Comparison of ENCODE assay signal across 8 cellular contexts in the genomic region with DNA sequence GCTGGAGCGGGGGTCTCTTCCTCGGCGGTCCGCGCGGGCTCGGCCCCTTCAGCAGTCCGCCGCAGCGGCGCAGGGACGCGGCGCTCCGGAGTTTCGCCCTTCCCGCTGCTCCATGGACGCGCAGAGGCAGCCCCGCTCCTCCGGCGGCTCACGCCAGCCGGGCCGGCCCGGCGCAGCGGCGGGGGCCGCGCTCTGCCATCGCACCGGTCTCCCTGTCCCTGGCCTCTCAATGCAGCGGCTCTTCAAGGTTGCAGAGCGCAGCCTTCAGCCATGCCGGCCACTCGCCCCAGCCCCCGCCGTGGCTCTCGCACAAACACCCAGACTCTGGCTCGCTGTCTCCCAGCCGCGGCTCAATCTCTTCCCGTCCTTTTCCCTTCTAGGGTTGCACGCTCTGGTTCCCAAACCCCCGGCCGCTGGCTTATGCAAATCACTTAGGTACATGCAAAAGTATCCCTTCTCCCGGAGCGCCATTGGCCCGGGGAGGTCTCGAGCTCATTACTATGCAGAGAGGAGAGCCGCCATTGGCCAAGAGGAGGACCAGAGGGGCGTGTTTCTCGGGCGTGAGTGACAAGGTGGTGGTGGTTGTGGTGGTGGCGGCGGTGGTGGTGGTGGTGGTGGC. TPM values are rescaled to one million over a fixed set of nuclear protein-coding genes. Genes with fewer than 3 reads are reported as not detected.
DNase-seq lines count a peak whose midpoint lies in the region; ATAC-seq and TF ChIP-seq lines count a peak whose summit lies in the region.

A gene with protein sequence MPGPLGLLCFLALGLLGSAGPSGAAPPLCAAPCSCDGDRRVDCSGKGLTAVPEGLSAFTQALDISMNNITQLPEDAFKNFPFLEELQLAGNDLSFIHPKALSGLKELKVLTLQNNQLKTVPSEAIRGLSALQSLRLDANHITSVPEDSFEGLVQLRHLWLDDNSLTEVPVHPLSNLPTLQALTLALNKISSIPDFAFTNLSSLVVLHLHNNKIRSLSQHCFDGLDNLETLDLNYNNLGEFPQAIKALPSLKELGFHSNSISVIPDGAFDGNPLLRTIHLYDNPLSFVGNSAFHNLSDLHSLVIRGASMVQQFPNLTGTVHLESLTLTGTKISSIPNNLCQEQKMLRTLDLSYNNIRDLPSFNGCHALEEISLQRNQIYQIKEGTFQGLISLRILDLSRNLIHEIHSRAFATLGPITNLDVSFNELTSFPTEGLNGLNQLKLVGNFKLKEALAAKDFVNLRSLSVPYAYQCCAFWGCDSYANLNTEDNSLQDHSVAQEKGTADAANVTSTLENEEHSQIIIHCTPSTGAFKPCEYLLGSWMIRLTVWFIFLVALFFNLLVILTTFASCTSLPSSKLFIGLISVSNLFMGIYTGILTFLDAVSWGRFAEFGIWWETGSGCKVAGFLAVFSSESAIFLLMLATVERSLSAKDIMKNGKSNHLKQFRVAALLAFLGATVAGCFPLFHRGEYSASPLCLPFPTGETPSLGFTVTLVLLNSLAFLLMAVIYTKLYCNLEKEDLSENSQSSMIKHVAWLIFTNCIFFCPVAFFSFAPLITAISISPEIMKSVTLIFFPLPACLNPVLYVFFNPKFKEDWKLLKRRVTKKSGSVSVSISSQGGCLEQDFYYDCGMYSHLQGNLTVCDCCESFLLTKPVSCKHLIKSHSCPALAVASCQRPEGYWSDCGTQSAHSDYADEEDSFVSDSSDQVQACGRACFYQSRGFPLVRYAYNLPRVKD (minus strand): TSS at position 393 of the 619 bp plus-strand sequence. CDS start 488 bp downstream, outside the sequence.

- H3K27ac Mint-ChIP-seq in T-helper 1 cell treated with Interleukin-12 subunit alpha and Interleukin-12 subunit beta and Interleukin-4 antibody, amounts not matched to agents 30 μg/mL and 1 μg/mL, for 36 hours: peak within 1 kb of the TSS; percentile 12

- H3K4me3 ChIP-seq in GM08714 (ENCODE audit: low read length) (peak within 1 kb of the TSS; percentile 61), left ventricle myocardium inferior (peak within 1 kb of the TSS; percentile 85), upper lobe of left lung (peak within 1 kb of the TSS; percentile 62 to 90 (median 83))

- H3K27ac ChIP-seq in left ventricle myocardium inferior (replicated peaks): peak within 1 kb of the TSS; percentile 96
- peak within 1 kb of the TSS; percentile 54 to 87 (median 76) for H3K27ac ChIP-seq in upper lobe of left lung

- H3K9me3 Mint-ChIP-seq in T-helper 1 cell treated with Interleukin-12 subunit alpha and Interleukin-12 subunit beta and Interleukin-4 antibody, amounts not matched to agents 30 μg/mL and 1 μg/mL, for 36 hours: no peaks in the 10 kb centered on the region

- peaks cover 42% of the 10 kb centered on the region for H3K4me1 ChIP-seq in left ventricle myocardium inferior
- peaks cover 6 to 17% (median 12%) of the 10 kb centered on the region in 4 donors for H3K4me1 ChIP-seq in upper lobe of left lung

- peaks cover 51% of the 10 kb centered on the region for H3K27me3 Mint-ChIP-seq in T-helper 1 cell treated with Interleukin-12 subunit alpha and Interleukin-12 subunit beta and Interleukin-4 antibody, amounts not matched to agents 30 μg/mL and 1 μg/mL, for 36 hours (ENCODE audit: low read depth)

- no peaks in the 10 kb centered on the region for H3K36me3 Mint-ChIP-seq in T-helper 1 cell treated with Interleukin-12 subunit alpha and Interleukin-12 subunit beta and Interleukin-4 antibody, amounts not matched to agents 30 μg/mL and 1 μg/mL, for 36 hours (ENCODE audit: low read depth)

- TF ChIP-seq POLR2A in upper lobe of left lung (IDR thresholded peaks at IDR 0.05): peak in 2 of 4 donors; percentile 39 to 56

- WGBS in upper lobe of left lung, 2 donors: 2 to 5% methylated on average over 24 to 26 of the region's 57 CpGs

- no peak for TF ChIP-seq EP300 in upper lobe of left lung (IDR thresholded peaks at IDR 0.05)

- intact Hi-C loops in left ventricle myocardium inferior (cut with micrococcal nuclease) (no loop called here), posterior cingulate gyrus (cut with DNase I) (loop anchor here (5.0 kb wide), 1 partner anchor 110 kb away; a partner anchor contains a TSS)

- H3K4me1 Mint-ChIP-seq in T-helper 1 cell treated with Interleukin-12 subunit alpha and Interleukin-12 subunit beta and Interleukin-4 antibody, amounts not matched to agents 30 μg/mL and 1 μg/mL, for 36 hours (ENCODE audit: low read depth): peaks cover 2% of the 10 kb centered on the region

- H3K9me3 ChIP-seq in left ventricle myocardium inferior (replicated peaks) (no peaks in the 10 kb centered on the region), upper lobe of left lung (no peaks in the 10 kb centered on the region)

- TF ChIP-seq CTCF in left ventricle myocardium inferior (IDR thresholded peaks at IDR 0.05; ENCODE audit: borderline replicate concordance) (no peak), upper lobe of left lung (IDR thresholded peaks at IDR 0.05) (peak in 1 of 6 experiments; percentile 12)

- ATAC-seq in HG02759 (IDR thresholded peaks at IDR 0.05; ENCODE audit: unreplicated experiment) (peak; percentile 81), upper lobe of left lung (ENCODE audit: low FRiP score in 2 of 2) (peak; percentile 91 to 95)

- H3K36me3 ChIP-seq in left ventricle myocardium inferior: no peaks in the 10 kb centered on the region
- H3K36me3 ChIP-seq in upper lobe of left lung: no peaks in the 10 kb centered on the region

- no peaks in the 10 kb centered on the region for H3K27me3 ChIP-seq in left ventricle myocardium inferior (ENCODE audit: low read depth)
- peaks cover 0 to 9% (median 0%) of the 10 kb centered on the region in 4 donors for H3K27me3 ChIP-seq in upper lobe of left lung

- peak within 1 kb of the TSS; percentile 82 for H3K4me3 Mint-ChIP-seq in T-helper 1 cell treated with Interleukin-12 subunit alpha and Interleukin-12 subunit beta and Interleukin-4 antibody, amounts not matched to agents 30 μg/mL and 1 μg/mL, for 36 hours

- DNase-seq in NCI-H1436 treated with DMSO at 0.1 percent for 48 hours (lab: John Stamatoyannopoulos, UW) (peak; percentile 93), amygdala (lab: John Stamatoyannopoulos, UW) (peak in 55 of 56 donors; percentile 48 to 95 (median 84)), left ventricle myocardium inferior (peak; percentile 92), posterior cingulate gyrus (peak; percentile 81 to 99 (median 92)), upper lobe of left lung (peak in 1 of 2 donors; percentile 83)

RNA-seq across cellular contexts. Expression of the gene that starts here (rescaled TPM):
- total RNA-seq in left ventricle myocardium inferior (13.0 TPM), upper lobe of left lung (10 to 100 TPM in 1 of 6 donors, 1 to 10 TPM in 5; 3.1 to 20.2 (median 6.0) TPM)
